ENCODE assay signal across 21 cellular contexts in the genomic region with DNA sequence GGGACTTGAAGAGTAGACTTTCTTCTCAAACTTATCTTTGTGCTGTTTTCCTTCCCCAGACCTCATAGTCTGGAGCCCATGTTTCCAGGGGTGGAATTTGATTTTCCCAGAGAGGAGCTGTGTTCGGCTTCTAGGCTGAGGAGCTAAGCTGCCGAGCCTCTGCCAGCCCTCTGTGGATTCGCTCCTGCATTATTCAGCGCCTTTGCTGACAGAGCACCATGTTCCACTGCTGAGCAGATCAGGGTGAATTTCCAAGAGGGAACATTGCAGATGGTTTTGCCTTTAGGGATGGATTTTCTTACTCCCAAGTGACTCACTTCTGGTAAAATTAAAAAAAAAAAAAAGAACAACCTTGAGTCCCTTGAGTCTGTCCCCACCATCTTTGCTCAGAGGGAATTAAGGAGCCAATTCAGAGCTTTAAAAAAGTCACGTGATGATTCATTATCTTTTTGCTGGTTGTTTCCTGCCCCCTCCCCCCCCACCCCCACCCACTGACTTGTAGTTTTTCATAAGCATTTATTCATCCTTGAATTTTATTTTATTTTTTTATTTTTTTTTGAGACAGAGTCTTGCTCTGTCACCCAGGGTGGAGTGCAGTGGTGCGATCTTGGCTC.
DNase-seq lines count a peak whose midpoint lies in the region; ATAC-seq and TF ChIP-seq lines count a peak whose summit lies in the region.
"Had no signal": no experiment of that assay in that cellular context is flagged by ENCODE, and none has a peak within 500 bp of the region (broad histone marks: within the 10 kb centered on the region; RNA-seq: fewer than 3 reads in every experiment).

No MANE protein-coding gene starts in this region.

- H3K4me3 Mint-ChIP-seq in HFFc6 = no peak overlapping the region
- H3K4me3 Mint-ChIP-seq in activated naive CD8-positive, alpha-beta T cell treated with anti-CD3 and anti-CD28 coated beads for 36 hours = no peak overlapping the region
- H3K4me3 Mint-ChIP-seq in activated T-helper 1 cell treated with anti-CD3 and anti-CD28 coated beads, Interleukin-12 subunit alpha, Interleukin-12 subunit beta, Interleukin-2, Interleukin-4 antibody, amounts not matched to agents 30 ng/mL and 10 ng/mL and 1 ng/mL, durations not matched to agents 14 hours and 24 hours and 36 hours = no peak overlapping the region
- H3K4me3 Mint-ChIP-seq: CD8-positive, alpha-beta T cell; central memory CD8-positive, alpha-beta T cell; naive B cell had no signal

- no peak for TF ChIP-seq CTCF in HFFc6 (IDR thresholded peaks at IDR 0.05)
- no peak for TF ChIP-seq CTCF in fibroblast of mammary gland (conservative IDR thresholded peaks at IDR 0.05; ENCODE audit: control insufficient read depth, insufficient read depth, low read depth, low read length)

- intact Hi-C loops in activated T-helper 1 cell treated with anti-CD3 and anti-CD28 coated beads, Interleukin-12 subunit alpha, Interleukin-12 subunit beta, Interleukin-2, Interleukin-4 antibody, amounts not matched to agents 30 ng/mL and 10 ng/mL and 1 ng/mL, durations not matched to agents 14 hours and 24 hours and 36 hours (cut with micrococcal nuclease) = no loop called here

- H3K4me3 ChIP-seq in fibroblast of mammary gland (ENCODE audit: control insufficient read depth, low read depth, low read length) = no peak overlapping the region
- H3K4me3 ChIP-seq: skin epidermis, stomach, upper lobe of left lung had no signal

- peaks cover 27% of the 10 kb centered on the region for H3K36me3 Mint-ChIP-seq in HFFc6 (ENCODE audit: low read depth)
- peaks cover 50% of the 10 kb centered on the region for H3K36me3 Mint-ChIP-seq in activated naive CD8-positive, alpha-beta T cell treated with anti-CD3 and anti-CD28 coated beads for 36 hours
- peaks cover 21% of the 10 kb centered on the region for H3K36me3 Mint-ChIP-seq in activated T-helper 1 cell treated with anti-CD3 and anti-CD28 coated beads, Interleukin-12 subunit alpha, Interleukin-12 subunit beta, Interleukin-2, Interleukin-4 antibody, amounts not matched to agents 30 ng/mL and 10 ng/mL and 1 ng/mL, durations not matched to agents 14 hours and 24 hours and 36 hours (ENCODE audit: low read depth)
- H3K36me3 Mint-ChIP-seq: naive B cell had no signal

- ATAC-seq in GM21717 (IDR thresholded peaks at IDR 0.05; ENCODE audit: unreplicated experiment) = no peak
- ATAC-seq: CD8-positive, alpha-beta T cell had no signal

- H3K27ac Mint-ChIP-seq in HFFc6 = peak overlapping the region; percentile 8; the same call in 1 of the 2 replicates
- H3K27ac Mint-ChIP-seq in activated naive CD8-positive, alpha-beta T cell treated with anti-CD3 and anti-CD28 coated beads for 36 hours = no peak overlapping the region
- no peak overlapping the region for H3K27ac Mint-ChIP-seq in activated T-helper 1 cell treated with anti-CD3 and anti-CD28 coated beads, Interleukin-12 subunit alpha, Interleukin-12 subunit beta, Interleukin-2, Interleukin-4 antibody, amounts not matched to agents 30 ng/mL and 10 ng/mL and 1 ng/mL, durations not matched to agents 14 hours and 24 hours and 36 hours

- H3K4me1 Mint-ChIP-seq in HFFc6 (ENCODE audit: low read depth) = peaks cover 24% of the 10 kb centered on the region
- peaks cover 40% of the 10 kb centered on the region for H3K4me1 Mint-ChIP-seq in activated naive CD8-positive, alpha-beta T cell treated with anti-CD3 and anti-CD28 coated beads for 36 hours
- peaks cover 55% of the 10 kb centered on the region for H3K4me1 Mint-ChIP-seq in activated T-helper 1 cell treated with anti-CD3 and anti-CD28 coated beads, Interleukin-12 subunit alpha, Interleukin-12 subunit beta, Interleukin-2, Interleukin-4 antibody, amounts not matched to agents 30 ng/mL and 10 ng/mL and 1 ng/mL, durations not matched to agents 14 hours and 24 hours and 36 hours (ENCODE audit: low read depth)
- H3K4me1 Mint-ChIP-seq: central memory CD8-positive, alpha-beta T cell; naive B cell had no signal

- H3K9me3 Mint-ChIP-seq in HFFc6 = no peaks in the 10 kb centered on the region
- H3K9me3 Mint-ChIP-seq in activated naive CD8-positive, alpha-beta T cell treated with anti-CD3 and anti-CD28 coated beads for 36 hours = peaks cover 3% of the 10 kb centered on the region
- no peaks in the 10 kb centered on the region for H3K9me3 Mint-ChIP-seq in activated T-helper 1 cell treated with anti-CD3 and anti-CD28 coated beads, Interleukin-12 subunit alpha, Interleukin-12 subunit beta, Interleukin-2, Interleukin-4 antibody, amounts not matched to agents 30 ng/mL and 10 ng/mL and 1 ng/mL, durations not matched to agents 14 hours and 24 hours and 36 hours
- H3K9me3 Mint-ChIP-seq: CD8-positive, alpha-beta T cell; central memory CD8-positive, alpha-beta T cell; naive B cell had no signal

- no peak for DNase-seq in HFFc6
- DNase-seq in RPMI7951 (ENCODE audit: low read depth) = peak; percentile 80
- DNase-seq in fibroblast of mammary gland (ENCODE audit: low read depth) = peak; percentile 61
- DNase-seq in retina = peak; percentile 36
- DNase-seq in activated naive CD8-positive, alpha-beta T cell treated with anti-CD3 and anti-CD28 coated beads for 36 hours = no peak
- DNase-seq in activated T-helper 1 cell treated with anti-CD3 and anti-CD28 coated beads, Interleukin-12 subunit alpha, Interleukin-12 subunit beta, Interleukin-2, Interleukin-4 antibody, amounts not matched to agents 30 ng/mL and 10 ng/mL and 1 ng/mL, durations not matched to agents 14 hours and 24 hours and 36 hours (ENCODE audit: low spot score) = no peak
- DNase-seq: activated CD8-positive, alpha-beta memory T cell treated with anti-CD3 and anti-CD28 coated beads, Interleukin-2, amount 50 U/mL, for 4 hours; activated gamma-delta T cell; CD8-positive, alpha-beta T cell; effector CD8-positive, alpha-beta T cell; HCEC 1CT; kidney; naive B cell; NCI-H510A treated with DMSO at 0.1 percent for 48 hours; NK-92 treated with Interleukin-12 subunit alpha and Interleukin-12 subunit beta, amount 100 ng/mL, for 24 hours; stimulated activated CD4-positive, alpha-beta T cell treated with anti-CD3 and anti-CD28 coated beads, Interleukin-4, amount 100 ng/mL, for 1 hour; stomach; upper lobe of left lung had no signal

- H3K27me3 Mint-ChIP-seq in HFFc6 (ENCODE audit: insufficient read depth) = no peaks in the 10 kb centered on the region; the same call in 1 of the 2 replicates
- H3K27me3 Mint-ChIP-seq in activated naive CD8-positive, alpha-beta T cell treated with anti-CD3 and anti-CD28 coated beads for 36 hours = no peaks in the 10 kb centered on the region
- no peaks in the 10 kb centered on the region for H3K27me3 Mint-ChIP-seq in activated T-helper 1 cell treated with anti-CD3 and anti-CD28 coated beads, Interleukin-12 subunit alpha, Interleukin-12 subunit beta, Interleukin-2, Interleukin-4 antibody, amounts not matched to agents 30 ng/mL and 10 ng/mL and 1 ng/mL, durations not matched to agents 14 hours and 24 hours and 36 hours (ENCODE audit: insufficient read depth)
- H3K27me3 Mint-ChIP-seq: central memory CD8-positive, alpha-beta T cell had no signal

Comparison
In these comparisons a context has a peak if more than half of its experiments do, and no peak if none do; other contexts are left out.
1. DNase-seq: peak in RPMI7951 (single experiment), fibroblast of mammary gland (single experiment) and retina (single experiment); none in HFFc6 (single experiment), activated naive CD8-positive, alpha-beta T cell treated with anti-CD3 and anti-CD28 coated beads for 36 hours (single experiment) and activated T-helper 1 cell treated with anti-CD3 and anti-CD28 coated beads, Interleukin-12 subunit alpha, Interleukin-12 subunit beta, Interleukin-2, Interleukin-4 antibody, amounts not matched to agents 30 ng/mL and 10 ng/mL and 1 ng/mL, durations not matched to agents 14 hours and 24 hours and 36 hours (single experiment).